ENCODE assay signal across 22 cellular contexts in the genomic region with DNA sequence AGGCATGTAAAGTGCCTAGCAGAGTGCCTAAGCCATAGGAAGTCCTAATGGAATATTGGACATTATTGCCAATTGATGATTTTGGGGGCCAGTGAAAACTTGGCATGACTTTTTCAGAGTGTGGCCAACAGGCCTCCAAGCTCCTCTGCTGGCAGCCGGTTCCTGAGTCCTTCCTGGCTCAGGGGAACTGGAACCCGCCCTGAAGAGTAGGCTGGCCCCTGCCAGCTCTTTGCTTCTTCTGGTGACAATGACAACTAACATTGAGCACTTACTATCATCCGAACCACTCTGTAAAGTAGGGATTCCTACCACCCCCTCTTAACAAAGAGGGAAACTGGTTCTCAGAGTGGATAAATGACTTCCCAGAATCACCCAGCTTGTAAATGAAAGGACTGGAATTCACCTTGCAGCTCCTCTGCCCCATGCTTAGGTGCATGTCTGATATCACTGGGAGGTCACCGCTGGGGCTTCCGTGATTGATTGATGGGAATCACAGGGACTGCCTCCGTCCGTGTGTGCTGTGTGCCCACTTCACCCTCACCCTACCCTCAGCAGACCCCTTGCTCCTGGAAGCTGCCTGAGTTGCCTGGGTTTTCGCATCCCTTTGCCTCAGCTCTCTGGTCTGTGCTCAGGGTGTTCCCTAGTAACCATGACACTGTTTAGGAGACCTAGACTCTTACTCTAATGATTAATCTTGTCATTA. TPM values are rescaled to one million over a fixed set of nuclear protein-coding genes. Genes with fewer than 3 reads are reported as not detected.
DNase-seq lines count a peak whose midpoint lies in the region; ATAC-seq, FAIRE-seq and TF ChIP-seq lines count a peak whose summit lies in the region.
"Had no signal": no experiment of that assay in that cellular context is flagged by ENCODE, and none has a peak within 500 bp of the region (broad histone marks: within the 10 kb centered on the region; RNA-seq: fewer than 3 reads in every experiment).

No MANE protein-coding gene starts in this region.

- H3K36me3 Mint-ChIP-seq in activated CD8-positive, alpha-beta memory T cell treated with anti-CD3 and anti-CD28 coated beads, Interleukin-2, amount 10 ng/mL, durations not matched to agents 7 days and 5 days = no peaks in the 10 kb centered on the region
- H3K36me3 Mint-ChIP-seq in glutamatergic neuron (ENCODE audit: unreplicated experiment) = peaks cover 26% of the 10 kb centered on the region
- H3K36me3 Mint-ChIP-seq: T-cell had no signal

- DNase-seq in H1 (ENCODE audit: low read depth in 1 of 2, low spot score in 2 of 2) (no peak), right atrium auricular region (ENCODE audit: low spot score) (no peak), smooth muscle cell (lab: John Stamatoyannopoulos, UW; ENCODE audit: unreplicated experiment) (no peak), small intestine (no peak), glutamatergic neuron (no peak)
- DNase-seq in activated CD8-positive, alpha-beta memory T cell treated with anti-CD3 and anti-CD28 coated beads, Interleukin-2, amount 10 ng/mL, durations not matched to agents 7 days and 5 days = no peak
- DNase-seq: activated effector memory CD4-positive, alpha-beta T cell treated with anti-CD3 and anti-CD28 coated beads, Interleukin-2, amount 50 U/mL, for 16 hours; anterior cingulate cortex; C1 segment of cervical spinal cord; hippocampal formation; Kasumi-1; NCI-H1417; NCI-H2171; NCI-H748 treated with DMSO at 0.1 percent for 48 hours; nucleus accumbens; T-cell; upper lobe of left lung had no signal

- H3K4me1 Mint-ChIP-seq in activated CD8-positive, alpha-beta memory T cell treated with anti-CD3 and anti-CD28 coated beads, Interleukin-2, amount 10 ng/mL, durations not matched to agents 7 days and 5 days = peaks cover 2% of the 10 kb centered on the region
- peaks cover 33% of the 10 kb centered on the region for H3K4me1 Mint-ChIP-seq in glutamatergic neuron (ENCODE audit: low read depth, unreplicated experiment)

- TF ChIP-seq RAD21 in H1 (IDR thresholded peaks at IDR 0.05 in 1 of 2, conservative IDR thresholded peaks at IDR 0.05 in 1 of 2; ENCODE audit: low read depth in 2 of 2, low read length in 2 of 2) = no peak

- H3K36me3 ChIP-seq in H1 (ENCODE audit: control insufficient read depth in 2 of 4, insufficient read depth in 4 of 4, low read length in 3 of 4) (no peaks in the 10 kb centered on the region; a peak in 1 of 8 replicates), right atrium auricular region (no peaks in the 10 kb centered on the region), smooth muscle cell (ENCODE audit: low read depth) (no peaks in the 10 kb centered on the region), small intestine (ENCODE audit: control insufficient read depth in 2 of 2, insufficient read depth in 2 of 2, low read length in 2 of 2) (no peaks in the 10 kb centered on the region)
- H3K36me3 ChIP-seq: upper lobe of left lung had no signal

- no peak overlapping the region for H3K4me3 Mint-ChIP-seq in activated CD8-positive, alpha-beta memory T cell treated with anti-CD3 and anti-CD28 coated beads, Interleukin-2, amount 10 ng/mL, durations not matched to agents 7 days and 5 days
- H3K4me3 Mint-ChIP-seq in glutamatergic neuron (ENCODE audit: unreplicated experiment) = no peak overlapping the region
- H3K4me3 Mint-ChIP-seq: T-cell had no signal

- H2BK20ac ChIP-seq in H1 (ENCODE audit: low read length) = no peak overlapping the region

- H4K20me1 ChIP-seq in H1 (replicated peaks in 1 of 2; ENCODE audit: control insufficient read depth in 1 of 2, insufficient read depth in 2 of 2, low read length in 2 of 2) (no peaks in the 10 kb centered on the region), smooth muscle cell (ENCODE audit: low read depth) (no peaks in the 10 kb centered on the region)

- WGBS in H1 (ENCODE audit: extremely low coverage in 1 of 2, insufficient coverage in 1 of 2, insufficient read length in 1 of 2, insufficient replicate concordance in 2 of 2, low coverage in 1 of 2, low lambda C conversion rate in 2 of 2, missing lambda C conversion rate in 1 of 2), 2 experiments = 81% methylated on average over 8 of the region's 8 CpGs; no CpG with 5 or more reads in 1 of the 2 experiments
- 85% methylated on average over 8 of the region's 8 CpGs for WGBS in smooth muscle cell (ENCODE audit: low lambda C conversion rate)
- 64 to 79% (median 64%) methylated on average over 8 of the region's 8 CpGs for WGBS in small intestine, 3 donors

- no peak overlapping the region for H3K14ac ChIP-seq in H1 (ENCODE audit: insufficient read length)

- H3K4ac ChIP-seq in H1 (replicated peaks; ENCODE audit: insufficient read length, low read depth, low read length) = no peak overlapping the region

- H2BK120ac ChIP-seq in H1 (replicated peaks; ENCODE audit: low read depth, low read length) = no peak overlapping the region

- H3K27me3 Mint-ChIP-seq in activated CD8-positive, alpha-beta memory T cell treated with anti-CD3 and anti-CD28 coated beads, Interleukin-2, amount 10 ng/mL, durations not matched to agents 7 days and 5 days = peaks cover 14% of the 10 kb centered on the region
- peaks cover 1% of the 10 kb centered on the region for H3K27me3 Mint-ChIP-seq in glutamatergic neuron (ENCODE audit: unreplicated experiment)

- H3K79me1 ChIP-seq in H1 (ENCODE audit: low read depth, low read length) = no peaks in the 10 kb centered on the region

- CTCF ChIA-PET in H1 (lab: Charles Lee; ENCODE audit: partially characterized antibody) = interaction anchor here (0.8 to 1.5 kb wide), 3 partner anchors 8 to 47 kb away, joined by 3 to 5 read pairs (median 4); no protein-coding TSS in a partner anchor
- CTCF ChIA-PET in activated CD8-positive, alpha-beta memory T cell treated with anti-CD3 and anti-CD28 coated beads, Interleukin-2, amount 10 ng/mL, durations not matched to agents 7 days and 5 days (lab: Charles Lee) = interaction anchor here (0.8 kb wide), 1 partner anchor 10 kb away, joined by 3 read pairs; no protein-coding TSS in a partner anchor

- H4K91ac ChIP-seq in H1 (replicated peaks; ENCODE audit: insufficient read length, low read length) = no peak overlapping the region

- H2AFZ ChIP-seq in H1 (ENCODE audit: low read length) (peak overlapping the region; percentile 26; the same call in 1 of the 2 replicates), smooth muscle cell (ENCODE audit: low read depth) (no peak overlapping the region)

- H3K56ac ChIP-seq in H1 (replicated peaks; ENCODE audit: insufficient read length, low read depth, low read length) = no peak overlapping the region

- no peaks in the 10 kb centered on the region for H3K23me2 ChIP-seq in H1 (ENCODE audit: low read depth, low read length)

- H3K4me2 ChIP-seq in H1 (ENCODE audit: insufficient read depth in 1 of 2, low read depth in 2 of 2, low read length in 2 of 2) (no peak overlapping the region), smooth muscle cell (no peak overlapping the region)

- no peak overlapping the region for H3K23ac ChIP-seq in H1 (ENCODE audit: insufficient read length)

- H4K8ac ChIP-seq in H1 (ENCODE audit: extremely low read depth, insufficient read depth, low read length) = no peak overlapping the region

- POLR2A ChIA-PET in H1 (lab: Charles Lee; ENCODE audit: partially characterized antibody) = no interaction called here

- no peak for TF ChIP-seq CTCF in H1 (IDR thresholded peaks at IDR 0.05; ENCODE audit: control extremely low read depth in 1 of 3, insufficient read depth in 1 of 3, low read depth in 1 of 3, low read length in 3 of 3)
- TF ChIP-seq CTCF in right atrium auricular region (IDR thresholded peaks at IDR 0.05) = no peak
- TF ChIP-seq CTCF in smooth muscle cell (IDR thresholded peaks at IDR 0.05; ENCODE audit: borderline replicate concordance, insufficient read depth, poor library complexity, severe bottlenecking) = no peak
- no peak for TF ChIP-seq CTCF in glutamatergic neuron (IDR thresholded peaks at IDR 0.05; ENCODE audit: partially characterized antibody, unreplicated experiment)

- no peak overlapping the region; the same call in 1 of the 2 replicates for H3K18ac ChIP-seq in H1 (ENCODE audit: extremely low read depth, low read length)

- no peak overlapping the region; a peak in 1 of 7 replicates for H3K9ac ChIP-seq in H1 (replicated peaks in 1 of 4; ENCODE audit: extremely low read depth in 1 of 4, low read depth in 3 of 4, low read length in 3 of 4)
- peak overlapping the region; percentile 70 for H3K9ac ChIP-seq in smooth muscle cell (ENCODE audit: low read depth)

- ATAC-seq in HG03342 (IDR thresholded peaks at IDR 0.05; ENCODE audit: unreplicated experiment) (peak; percentile 17), GM19467 (IDR thresholded peaks at IDR 0.05; ENCODE audit: unreplicated experiment) (no peak)
- no peak for ATAC-seq in activated CD8-positive, alpha-beta memory T cell treated with anti-CD3 and anti-CD28 coated beads, Interleukin-2, amount 10 ng/mL, durations not matched to agents 7 days and 5 days

- TF ChIP-seq EP300 in H1 (IDR thresholded peaks at IDR 0.05; ENCODE audit: borderline replicate concordance in 1 of 2, low read depth in 2 of 2, low read length in 2 of 2) = no peak

- no peak overlapping the region for H4K5ac ChIP-seq in H1 (ENCODE audit: insufficient read length, low read depth, low read length)

- H2BK5ac ChIP-seq in H1 (ENCODE audit: low read depth, low read length) = no peak overlapping the region

- peaks cover 0 to 4% (median 2%) of the 10 kb centered on the region in 4 experiments; a peak in 3 of 7 replicates for H3K4me1 ChIP-seq in H1 (replicated peaks in 1 of 4; ENCODE audit: control insufficient read depth in 3 of 4, insufficient read depth in 4 of 4, low read length in 3 of 4)
- H3K4me1 ChIP-seq in right atrium auricular region = peaks cover 0 to 23% of the 10 kb centered on the region in 2 donors
- peaks cover 8% of the 10 kb centered on the region for H3K4me1 ChIP-seq in smooth muscle cell (ENCODE audit: low read depth)
- no peaks in the 10 kb centered on the region for H3K4me1 ChIP-seq in small intestine (ENCODE audit: control insufficient read depth in 2 of 2, insufficient read depth in 1 of 2, low read depth in 1 of 2, low read length in 1 of 2)

- FAIRE-seq in H1 (lab: Jason Lieb, UNC) = no peak
- FAIRE-seq in small intestine (lab: Jason Lieb, UNC) = no peak

- H3F3A ChIP-seq in smooth muscle cell (ENCODE audit: low read depth) = peaks cover 8% of the 10 kb centered on the region

- no peak overlapping the region for H3K27ac ChIP-seq in H1 (ENCODE audit: low read depth, low read length)
- peak overlapping the region; percentile 69 to 85 for H3K27ac ChIP-seq in right atrium auricular region
- H3K27ac ChIP-seq in smooth muscle cell (ENCODE audit: low read depth) = peak overlapping the region; percentile 89
- no peak overlapping the region for H3K27ac ChIP-seq in small intestine (ENCODE audit: low read depth in 1 of 2, low read length in 1 of 2)
- H3K27ac ChIP-seq: coronary artery, skin epidermis had no signal

- no peak overlapping the region for H2AK5ac ChIP-seq in H1 (ENCODE audit: low read depth, low read length)

- no peak overlapping the region for H3K27ac Mint-ChIP-seq in activated CD8-positive, alpha-beta memory T cell treated with anti-CD3 and anti-CD28 coated beads, Interleukin-2, amount 10 ng/mL, durations not matched to agents 7 days and 5 days
- H3K27ac Mint-ChIP-seq in glutamatergic neuron (ENCODE audit: unreplicated experiment) = no peak overlapping the region
- H3K27ac Mint-ChIP-seq: T-cell had no signal

- H3K4me3 ChIP-seq in H1 (ENCODE audit: extremely low read depth in 1 of 4, insufficient read depth in 2 of 4, low read depth in 3 of 4, low read length in 4 of 4) (no peak overlapping the region), right atrium auricular region (no peak overlapping the region), smooth muscle cell (no peak overlapping the region), small intestine (ENCODE audit: low read depth in 1 of 2, low read length in 2 of 2) (no peak overlapping the region)
- H3K4me3 ChIP-seq: coronary artery, skin epidermis, upper lobe of left lung had no signal

- H3K27me3 ChIP-seq in H1 (replicated peaks in 1 of 4; ENCODE audit: control insufficient read depth in 3 of 4, extremely low read depth in 1 of 4, insufficient read depth in 3 of 4, low read length in 3 of 4) = no peaks in the 10 kb centered on the region
- H3K27me3 ChIP-seq in right atrium auricular region = no peaks in the 10 kb centered on the region
- H3K27me3 ChIP-seq in smooth muscle cell (ENCODE audit: low read depth) = no peaks in the 10 kb centered on the region
- H3K27me3 ChIP-seq in small intestine (ENCODE audit: control insufficient read depth in 2 of 2, insufficient read depth in 2 of 2, low read length in 2 of 2) = no peaks in the 10 kb centered on the region
- H3K27me3 ChIP-seq: upper lobe of left lung had no signal

- H2BK12ac ChIP-seq in H1 (ENCODE audit: low read depth, low read length) = no peak overlapping the region

- peaks cover 3% of the 10 kb centered on the region for H3K9me3 Mint-ChIP-seq in activated CD8-positive, alpha-beta memory T cell treated with anti-CD3 and anti-CD28 coated beads, Interleukin-2, amount 10 ng/mL, durations not matched to agents 7 days and 5 days (ENCODE audit: low read depth)
- H3K9me3 Mint-ChIP-seq in glutamatergic neuron (ENCODE audit: unreplicated experiment) = peaks cover 6% of the 10 kb centered on the region
- H3K9me3 Mint-ChIP-seq: T-cell had no signal

- no peak for TF ChIP-seq POLR2A in H1 (IDR thresholded peaks at IDR 0.05; ENCODE audit: control extremely low read depth in 1 of 2, low read depth in 2 of 2, low read length in 2 of 2)

- H3K79me2 ChIP-seq in H1 (ENCODE audit: control insufficient read depth in 1 of 2, insufficient read depth in 2 of 2, low read length in 2 of 2) = no peaks in the 10 kb centered on the region
- H3K79me2 ChIP-seq in smooth muscle cell (ENCODE audit: low read depth) = peaks cover 7% of the 10 kb centered on the region

- no peak overlapping the region for H2BK15ac ChIP-seq in H1 (ENCODE audit: low read length)

- H3K9me3 ChIP-seq in H1 (ENCODE audit: insufficient read depth in 2 of 2, low read depth in 1 of 2, low read length in 1 of 2) = no peaks in the 10 kb centered on the region
- H3K9me3 ChIP-seq in right atrium auricular region = no peaks in the 10 kb centered on the region
- H3K9me3 ChIP-seq in smooth muscle cell (replicated peaks; ENCODE audit: low read depth) = no peaks in the 10 kb centered on the region
- no peaks in the 10 kb centered on the region for H3K9me3 ChIP-seq in small intestine (ENCODE audit: control insufficient read depth, low read depth)
- H3K9me3 ChIP-seq: upper lobe of left lung had no signal

RNA-seq across cellular contexts. Expression of a gene that starts 50.6 kb away (rescaled TPM):
- total RNA-seq in H1 (2021; fragmentation: NEBNext Ultra II Directional; extraction: Animal tissue kit (Norgen Biotek cat#: 25700)) = 0.50 and 0.57 TPM in 2 replicates
- polyA plus RNA-seq in H1 (2011; rRNA removed) (0.95 and 1.8 TPM in 2 replicates), smooth muscle cell (15.5 and 24.5 TPM in 2 replicates), small intestine (1 to 10 TPM in 1 of 3 donors, not detected in 2; 1.4 TPM)
- 1.5 TPM for polyA plus RNA-seq in H1 (2011; cell fraction: cytosol; rRNA removed)
- polyA plus RNA-seq in H1 (2011; cell fraction: nucleus; rRNA removed) = 1.4 TPM
- polyA plus RNA-seq in H1 (2012, experiment 1 of 2) = 1.1 to 1.4 TPM (median 1.2 TPM) in 4 replicates
- polyA plus RNA-seq in H1 (2012, experiment 2 of 2) = 0.22 TPM
- 0.20 TPM for polyA plus RNA-seq in H1 (2013, experiment 1 of 2)
- polyA plus RNA-seq in H1 (2013, experiment 2 of 2) = 0.15 TPM
- polyA minus RNA-seq in H1 (2011; rRNA and poly(A)+ RNA removed) = 2.2 and 3.3 TPM in 2 replicates
- polyA minus RNA-seq in H1 (2011; cell fraction: cytosol; rRNA and poly(A)+ RNA removed) = 2.3 TPM
- 1.1 TPM for polyA minus RNA-seq in H1 (2011; cell fraction: nucleus; rRNA and poly(A)+ RNA removed)
- total RNA-seq in right atrium auricular region (10 to 100 TPM; 32.2 to 38.5 TPM), smooth muscle cell (34.3 and 38.8 TPM in 2 replicates), glutamatergic neuron (ENCODE audit: unreplicated experiment) (188 TPM)
- total RNA-seq in activated CD8-positive, alpha-beta memory T cell treated with anti-CD3 and anti-CD28 coated beads, Interleukin-2, amount 10 ng/mL, durations not matched to agents 7 days and 5 days = under 1 TPM; 0.12 to 0.28 TPM
- total RNA-seq: activated CD8-positive, alpha-beta memory T cell treated with anti-CD3 and anti-CD28 coated beads for 36 hours had no signal

Comparison
In these comparisons a context has a peak if more than half of its experiments do, and no peak if none do; other contexts are left out.
1. H3K27ac ChIP-seq: peak in right atrium auricular region (2 of 2) and smooth muscle cell (single experiment); none in H1 (single experiment) and small intestine (0 of 2).
2. RNA of a gene that starts 50.6 kb away (total RNA-seq): 188 TPM in glutamatergic neuron (single experiment), 32.2 to 38.5 TPM in right atrium auricular region and 34.3 to 38.8 TPM in smooth muscle cell; 0.50 to 0.57 TPM in H1 and 0.12 to 0.28 TPM in activated CD8-positive, alpha-beta memory T cell treated with anti-CD3 and anti-CD28 coated beads, Interleukin-2, amount 10 ng/mL, durations not matched to agents 7 days and 5 days; every median in the first group is over 10 times any median in the second.